In the genomic region with DNA sequence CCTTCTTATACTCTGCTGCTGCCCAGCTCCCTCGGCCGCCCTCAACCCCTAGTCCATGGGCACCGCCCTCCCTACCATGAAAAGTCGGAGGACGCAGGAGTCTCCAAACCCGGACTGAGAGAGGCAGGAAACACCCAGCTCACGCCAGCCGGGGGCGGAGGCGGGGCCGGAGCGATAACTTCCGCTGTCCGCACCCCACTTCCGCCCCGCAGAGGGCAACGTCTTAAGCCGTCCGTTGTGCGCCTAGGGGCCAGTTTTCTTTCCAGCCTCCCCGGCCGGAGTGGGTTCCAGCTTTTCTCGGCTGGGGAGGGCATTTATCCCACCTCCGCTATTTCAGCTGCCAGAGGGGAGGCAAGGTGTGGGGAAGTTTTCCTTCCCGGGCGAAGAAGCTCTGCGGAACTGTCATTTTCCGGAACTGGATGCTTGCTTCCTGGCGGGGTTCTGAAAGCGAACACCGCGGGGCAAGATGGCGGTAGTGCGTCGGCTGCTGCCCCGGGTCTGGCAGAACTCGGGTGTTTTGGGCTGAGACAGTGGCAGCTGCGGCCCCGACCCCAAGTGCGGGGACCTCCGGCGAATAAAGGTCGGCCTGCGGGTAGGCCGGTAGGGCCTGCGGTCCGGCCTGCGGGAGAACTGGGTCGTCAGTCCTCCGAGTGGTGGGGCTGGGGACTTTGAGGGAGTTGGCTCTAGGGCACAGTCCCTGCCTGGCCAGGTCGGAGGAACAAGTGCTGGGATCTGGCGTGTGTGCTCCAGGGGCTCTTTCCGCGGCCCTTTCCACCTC, we compare ENCODE assay signal across 8 cellular contexts. TPM values are rescaled to one million over a fixed set of nuclear protein-coding genes. Genes with fewer than 3 reads are reported as not detected.
DNase-seq lines count a peak whose midpoint lies in the region; ATAC-seq and TF ChIP-seq lines count a peak whose summit lies in the region.

A gene with protein sequence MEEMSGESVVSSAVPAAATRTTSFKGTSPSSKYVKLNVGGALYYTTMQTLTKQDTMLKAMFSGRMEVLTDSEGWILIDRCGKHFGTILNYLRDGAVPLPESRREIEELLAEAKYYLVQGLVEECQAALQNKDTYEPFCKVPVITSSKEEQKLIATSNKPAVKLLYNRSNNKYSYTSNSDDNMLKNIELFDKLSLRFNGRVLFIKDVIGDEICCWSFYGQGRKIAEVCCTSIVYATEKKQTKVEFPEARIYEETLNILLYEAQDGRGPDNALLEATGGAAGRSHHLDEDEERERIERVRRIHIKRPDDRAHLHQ (minus strand): TSS at position 116 of the 778 bp plus-strand sequence. CDS start 38 bp downstream, at position 78.
A gene with protein sequence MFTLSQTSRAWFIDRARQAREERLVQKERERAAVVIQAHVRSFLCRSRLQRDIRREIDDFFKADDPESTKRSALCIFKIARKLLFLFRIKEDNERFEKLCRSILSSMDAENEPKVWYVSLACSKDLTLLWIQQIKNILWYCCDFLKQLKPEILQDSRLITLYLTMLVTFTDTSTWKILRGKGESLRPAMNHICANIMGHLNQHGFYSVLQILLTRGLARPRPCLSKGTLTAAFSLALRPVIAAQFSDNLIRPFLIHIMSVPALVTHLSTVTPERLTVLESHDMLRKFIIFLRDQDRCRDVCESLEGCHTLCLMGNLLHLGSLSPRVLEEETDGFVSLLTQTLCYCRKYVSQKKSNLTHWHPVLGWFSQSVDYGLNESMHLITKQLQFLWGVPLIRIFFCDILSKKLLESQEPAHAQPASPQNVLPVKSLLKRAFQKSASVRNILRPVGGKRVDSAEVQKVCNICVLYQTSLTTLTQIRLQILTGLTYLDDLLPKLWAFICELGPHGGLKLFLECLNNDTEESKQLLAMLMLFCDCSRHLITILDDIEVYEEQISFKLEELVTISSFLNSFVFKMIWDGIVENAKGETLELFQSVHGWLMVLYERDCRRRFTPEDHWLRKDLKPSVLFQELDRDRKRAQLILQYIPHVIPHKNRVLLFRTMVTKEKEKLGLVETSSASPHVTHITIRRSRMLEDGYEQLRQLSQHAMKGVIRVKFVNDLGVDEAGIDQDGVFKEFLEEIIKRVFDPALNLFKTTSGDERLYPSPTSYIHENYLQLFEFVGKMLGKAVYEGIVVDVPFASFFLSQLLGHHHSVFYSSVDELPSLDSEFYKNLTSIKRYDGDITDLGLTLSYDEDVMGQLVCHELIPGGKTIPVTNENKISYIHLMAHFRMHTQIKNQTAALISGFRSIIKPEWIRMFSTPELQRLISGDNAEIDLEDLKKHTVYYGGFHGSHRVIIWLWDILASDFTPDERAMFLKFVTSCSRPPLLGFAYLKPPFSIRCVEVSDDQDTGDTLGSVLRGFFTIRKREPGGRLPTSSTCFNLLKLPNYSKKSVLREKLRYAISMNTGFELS (plus strand): TSS at position 450 of the 778 bp plus-strand sequence. CDS start 5,918 bp downstream, outside the sequence.

- H3K9me3 ChIP-seq in suprapubic skin: no peaks in the 10 kb centered on the region

- H3K27ac ChIP-seq in suprapubic skin: peak within 1 kb of the TSS; percentile 99

- whole genome bisulfite sequencing in suprapubic skin: 2% methylated on average over 27 of the region's 54 CpGs

- H3K4me1 ChIP-seq in suprapubic skin: peaks cover 47% of the 10 kb centered on the region

- ATAC-seq in HG02642 (IDR thresholded peaks at IDR 0.05; ENCODE audit: poor library complexity, unreplicated experiment) (peak; percentile 93), SK-N-SH treated with all-trans-retinoic acid at 6 μM for 48 hours (peak; percentile 95), omental fat pad (ENCODE audit: low FRiP score) (peak; percentile 98)

- no peak for TF ChIP-seq EP300 in suprapubic skin (IDR thresholded peaks at IDR 0.05)

- H3K4me3 ChIP-seq in suprapubic skin: peak within 1 kb of the TSS; percentile 99

- H3K36me3 ChIP-seq in suprapubic skin: no peaks in the 10 kb centered on the region

- TF ChIP-seq POLR2A in suprapubic skin (IDR thresholded peaks at IDR 0.05): peak in 1 of 2 donors; percentile 52

- TF ChIP-seq CTCF in GM10266 (IDR thresholded peaks at IDR 0.05; ENCODE audit: control insufficient read depth, insufficient read depth, low read depth, missing control alignments) (no peak), omental fat pad (IDR thresholded peaks at IDR 0.05) (no peak), suprapubic skin (IDR thresholded peaks at IDR 0.05) (peak in 1 of 2 donors; percentile 8)

- no peaks in the 10 kb centered on the region for H3K27me3 ChIP-seq in suprapubic skin

- DNase-seq in GM10266 (ENCODE audit: extremely low spot score): peak; percentile 86
- DNase-seq in NCI-H1105 (lab: John Stamatoyannopoulos, UW): peak; percentile 77
- DNase-seq in activated naive CD4-positive, alpha-beta T cell treated with anti-CD3 and anti-CD28 coated beads, Interleukin-2, amount 50 U/mL, for 16 hours: peak; percentile 84
- peak; percentile 87 for DNase-seq in globus pallidus (ENCODE audit: low spot score)
- peak; percentile 66 for DNase-seq in omental fat pad (ENCODE audit: low spot score)
- DNase-seq in suprapubic skin (ENCODE audit: low spot score in 2 of 2): peak; percentile 93 to 95

TF ChIP-seq in SK-N-SH treated with all-trans-retinoic acid at 6 μM for 48 hours, 23 proteins besides CTCF, POLR2A, EP300 and RAD21:
- no peak for TF ChIP-seq SNAI2 (CRISPR knock-in tag; IDR thresholded peaks at IDR 0.05)
- 0 out of 2 replicates have a peak, but pooled peaks have one; percentile 33 for TF ChIP-seq ZNF70 (CRISPR knock-in tag; IDR thresholded peaks at IDR 0.05)
- TF ChIP-seq ZNF8 (CRISPR knock-in tag; IDR thresholded peaks at IDR 0.05): 0 out of 2 replicates have a peak, but pooled peaks have one; percentile 9

RNA-seq across cellular contexts. Expression of the first gene that starts in this region (rescaled TPM):
- total RNA-seq in omental fat pad (10 to 100 TPM; 75.6 to 99.6 (median 81.8) TPM), suprapubic skin (10 to 100 TPM; 34.7 to 56.3 (median 41.7) TPM)

RNA-seq across cellular contexts. Expression of the second gene that starts in this region (rescaled TPM):
- total RNA-seq in omental fat pad (10 to 100 TPM; 36.6 to 82.4 (median 40.1) TPM), suprapubic skin (10 to 100 TPM; 53.2 to 94.1 (median 61.6) TPM)

Comparison
In these comparisons a context has a peak if more than half of its experiments do, and no peak if none do; other contexts are left out.
1. Peak in every context shown above with its lines: DNase-seq, ATAC-seq, H3K4me3 ChIP-seq and H3K27ac ChIP-seq.